ENCODE assay signal across 1 cellular context in genomic region chr1:86507935-86508582, GRCh38.
TF ChIP-seq lines count a peak whose summit lies in the region.

No MANE protein-coding gene starts in this region.

TF ChIP-seq in K562, 482 proteins besides CTCF, POLR2A, EP300 and RAD21:
- no peak for TF ChIP-seq TCF7 (IDR thresholded peaks at IDR 0.05; ENCODE audit: borderline replicate concordance)
- no peak for TF ChIP-seq SREBF2 (CRISPR knock-in tag; IDR thresholded peaks at IDR 0.05)
- no peak for TF ChIP-seq CAMTA2 (CRISPR knock-in tag; conservative IDR thresholded peaks at IDR 0.05)
- no peak for TF ChIP-seq SMARCE1 (IDR thresholded peaks at IDR 0.05)
- TF ChIP-seq MEF2D (tag; conservative IDR thresholded peaks at IDR 0.05; ENCODE audit: low read depth) = no peak
- peak; percentile 47 for TF ChIP-seq DEAF1 (CRISPR knock-in tag; IDR thresholded peaks at IDR 0.05)
